ENCODE assay signal across 1 cellular context in genomic region chr3:164451083-164451910, GRCh38.
TF ChIP-seq lines count a peak whose summit lies in the region.

No MANE protein-coding gene starts in this region.

TF ChIP-seq in HCT116, 20 proteins besides CTCF, POLR2A, EP300 and RAD21 (continued from another document):
- TF ChIP-seq ATF3 (IDR thresholded peaks at IDR 0.05) (no peak), POLR2AphosphoS5 (IDR thresholded peaks at IDR 0.05; ENCODE audit: low read depth, low read length) (no peak), CEBPB (IDR thresholded peaks at IDR 0.05; ENCODE audit: low read depth) (no peak), EZH2phosphoT487 (IDR thresholded peaks at IDR 0.05; ENCODE audit: borderline replicate concordance) (no peak), ZNF274 (IDR thresholded peaks at IDR 0.05; ENCODE audit: low read depth, low read length) (no peak), MAX (IDR thresholded peaks at IDR 0.05) (no peak), TCF7L2 (IDR thresholded peaks at IDR 0.05; ENCODE audit: borderline replicate concordance, extremely low read depth, insufficient read depth, insufficient read length) (no peak)
